In the genomic region with DNA sequence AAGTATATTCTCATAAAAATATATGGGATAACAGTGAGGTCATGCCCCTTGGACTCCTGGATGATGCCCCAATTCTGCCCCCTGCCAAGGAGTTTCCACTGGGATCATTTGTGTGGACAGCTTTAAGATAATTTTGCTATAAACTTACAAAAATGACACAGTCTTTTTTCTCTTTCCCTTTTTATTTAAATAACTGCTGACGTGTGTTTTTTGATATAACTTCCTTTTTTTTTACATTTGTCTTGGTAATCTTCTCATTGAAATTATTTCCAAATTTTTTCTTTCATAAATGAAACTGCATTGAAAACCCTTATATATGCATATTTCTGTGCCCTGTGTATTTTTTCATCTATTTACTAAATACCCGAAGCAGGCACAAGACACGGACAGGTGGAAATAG, we compare ENCODE assay signal across 30 cellular contexts. TPM values are rescaled to one million over a fixed set of nuclear protein-coding genes. Genes with fewer than 3 reads are reported as not detected.
A peak's percentile ranks its signal among the peaks of the same experiment; 100 is the strongest.
DNase-seq lines count a peak whose midpoint lies in the region; ATAC-seq, FAIRE-seq and TF ChIP-seq lines count a peak whose summit lies in the region.
"Had no signal": no experiment of that assay in that cellular context is flagged by ENCODE, and none has a peak within 500 bp of the region (broad histone marks: within the 10 kb centered on the region; RNA-seq: fewer than 3 reads in every experiment).

No MANE protein-coding gene starts in this region.

- BruUV-seq in HepG2 (replicated peaks; lab: Mats Ljungman, UMichigan): no TSS peak

- no peaks in the 10 kb centered on the region for H3K79me2 ChIP-seq in HepG2 (ENCODE audit: insufficient read depth, low read length)

- no peak overlapping the region for H2AFZ ChIP-seq in HepG2 (ENCODE audit: low read length)

- in situ Hi-C loops in HepG2 (cut with HindIII; ENCODE audit: extremely low pct_ligation_motif_present, low pct_unique_long_range_greater_than_20kb): no loop called here

- WGBS in HepG2 (ENCODE audit: low lambda C conversion rate): 65% methylated on average over 3 of the region's 3 CpGs
- 60% methylated on average over 3 of the region's 3 CpGs for WGBS in right lobe of liver (ENCODE audit: insufficient coverage, low coverage, low lambda C conversion rate, missing lambda C conversion rate)

- H4K20me1 ChIP-seq in HepG2 (ENCODE audit: insufficient read depth, low read length): no peaks in the 10 kb centered on the region
- H4K20me1 ChIP-seq: BLaER1 had no signal

- H3K4me3 ChIP-seq in HepG2 (replicated peaks in 1 of 3; ENCODE audit: insufficient read depth in 1 of 3, low read depth in 2 of 3, low read length in 3 of 3) (no peak overlapping the region), right lobe of liver (no peak overlapping the region)
- H3K4me3 ChIP-seq: BLaER1, GM12878 had no signal

- CTCF ChIA-PET in HepG2 (lab: Yijun Ruan, JAX; ENCODE audit: low intra/inter-chr PET ratio, low total read pairs): no interaction called here

- H3K36me3 ChIP-seq in HepG2 (replicated peaks in 1 of 2; ENCODE audit: control insufficient read depth in 1 of 2, insufficient read depth in 2 of 2, low read length in 2 of 2) (no peaks in the 10 kb centered on the region), right lobe of liver (no peaks in the 10 kb centered on the region)
- H3K36me3 ChIP-seq: BE2C, BLaER1 had no signal

- intact Hi-C loops in HepG2 (cut with micrococcal nuclease; ENCODE audit: unreplicated experiment): no loop called here
- intact Hi-C loops in right lobe of liver (cut with DNase I): no loop called here

- no peak for DNase-seq in HepG2 (ENCODE audit: low spot score)
- no peak for DNase-seq in right lobe of liver
- DNase-seq in MV-4-11 (lab: John Stamatoyannopoulos, UW): peak; percentile 7
- no peak for DNase-seq in HUDEP-2 (lab: John Stamatoyannopoulos, UW; ENCODE audit: unreplicated experiment in 76 of 76)
- DNase-seq in omental fat pad (ENCODE audit: low spot score): no peak
- DNase-seq: ACHN; BE2C; C1 segment of cervical spinal cord; CD4-positive, alpha-beta memory T cell; CD4-positive, CD25-positive, alpha-beta regulatory T cell; CD8-positive, alpha-beta memory T cell; COR-L47; DMS 273 treated with DMSO at 0.1 percent for 48 hours; DMS153; DMS53; DMS79; DND-41; EL; GDM1 had no signal

- H3K4me1 ChIP-seq in HepG2 (ENCODE audit: insufficient read depth, low read length) (peaks cover 11% of the 10 kb centered on the region), right lobe of liver (no peaks in the 10 kb centered on the region)
- H3K4me1 ChIP-seq: BE2C had no signal

- no peak overlapping the region for H3K9ac ChIP-seq in HepG2 (ENCODE audit: insufficient read depth, low read depth, low read length)
- H3K9ac ChIP-seq: BLaER1 had no signal

- no peak for TF ChIP-seq RAD21 in HepG2 (CRISPR knock-in tag; IDR thresholded peaks at IDR 0.05)

- TF ChIP-seq POLR2A in HepG2 (IDR thresholded peaks at IDR 0.05; ENCODE audit: insufficient read depth in 1 of 2, low read depth in 2 of 2, low read length in 2 of 2) (no peak), right lobe of liver (IDR thresholded peaks at IDR 0.05) (no peak)

- H3K4me2 ChIP-seq in HepG2 (ENCODE audit: low read depth, low read length): no peak overlapping the region
- H3K4me2 ChIP-seq: BLaER1 had no signal

- H3K27me3 ChIP-seq in HepG2 (ENCODE audit: control insufficient read depth in 1 of 2, insufficient read depth in 2 of 2, low read length in 2 of 2) (no peaks in the 10 kb centered on the region), right lobe of liver (no peaks in the 10 kb centered on the region)
- H3K27me3 ChIP-seq: BE2C, BLaER1 had no signal

- ATAC-seq in HepG2 (no peak), right lobe of liver (no peak), omental fat pad (ENCODE audit: low FRiP score) (no peak)
- ATAC-seq: GM12878 had no signal

- TF ChIP-seq CTCF in HepG2 (CRISPR knock-in tag; IDR thresholded peaks at IDR 0.05): no peak
- TF ChIP-seq CTCF in right lobe of liver (IDR thresholded peaks at IDR 0.05): no peak
- TF ChIP-seq CTCF in omental fat pad (IDR thresholded peaks at IDR 0.05): no peak

- TF ChIP-seq EP300 in HepG2 (IDR thresholded peaks at IDR 0.05; ENCODE audit: low read depth in 2 of 2, low read length in 2 of 2) (no peak), HepG2 (CRISPR knock-in tag; IDR thresholded peaks at IDR 0.05; ENCODE audit: borderline replicate concordance) (no peak)

- no peak for FAIRE-seq in HepG2 (lab: Jason Lieb, UNC)
- FAIRE-seq: GM12878, GM12892, GM18507 had no signal

- H3K27ac ChIP-seq in HepG2 (ENCODE audit: extremely low read length, insufficient read depth, low read length) (no peak overlapping the region), right lobe of liver (no peak overlapping the region)
- H3K27ac ChIP-seq: 22Rv1, BLaER1 had no signal

- H3K9me3 ChIP-seq in HepG2 (ENCODE audit: low read length) (no peaks in the 10 kb centered on the region), right lobe of liver (no peaks in the 10 kb centered on the region)
- H3K9me3 ChIP-seq: BE2C, BLaER1 had no signal

- POLR2A ChIA-PET in HepG2 (lab: Yijun Ruan, JAX): no interaction called here

TF ChIP-seq in HepG2, 621 proteins besides CTCF, POLR2A, EP300 and RAD21:
- peak; percentile 94 for TF ChIP-seq MAFF (IDR thresholded peaks at IDR 0.05; ENCODE audit: low read depth, low read length)
- TF ChIP-seq MAFK (conservative IDR thresholded peaks at IDR 0.05 in 1 of 2, IDR thresholded peaks at IDR 0.05 in 1 of 2; ENCODE audit: low read length in 2 of 2): peak; percentile 89 to 97
- no peak for TF ChIP-seq RFX1 (IDR thresholded peaks at IDR 0.05)
TF ChIP-seq in HepG2: peak in this region for 2.

RNA-seq across cellular contexts. Expression of gene CST9L, which starts 31.3 kb away (rescaled TPM):
- 0.15 TPM in 1 of 2 replicates, not detected in the other for total RNA-seq in HepG2 (2016; rRNA removed; fragmentation: Illumina TruSeq; extraction: Trizol)
- total RNA-seq in HepG2 (2016; cell fraction: cytosol; rRNA removed; fragmentation: Illumina TruSeq; extraction: Trizol; ENCODE audit: low read depth): not detected in 2 replicates
- not detected in 2 replicates for total RNA-seq in HepG2 (2016; cell fraction: insoluble cytoplasmic fraction; rRNA removed; fragmentation: Illumina TruSeq; extraction: Trizol)
- total RNA-seq in HepG2 (2016; cell fraction: membrane; rRNA removed; fragmentation: Illumina TruSeq; extraction: Trizol): not detected in 2 replicates
- not detected in 2 replicates for total RNA-seq in HepG2 (2016; cell fraction: nucleus; rRNA removed; fragmentation: Illumina TruSeq; extraction: Trizol)
- not detected in 2 replicates for polyA plus RNA-seq in HepG2 (2011; rRNA removed)
- not detected in 2 replicates for polyA plus RNA-seq in HepG2 (2011; cell fraction: cytosol; rRNA removed)
- polyA plus RNA-seq in HepG2 (2011; cell fraction: nucleus; rRNA removed): not detected in 2 replicates
- not detected in 2 replicates for polyA plus RNA-seq in HepG2 (2012)
- polyA plus RNA-seq in HepG2 (2016; cell fraction: cytosol; fragmentation: Illumina TruSeq; extraction: Trizol; ENCODE audit: low read depth): not detected in 2 replicates
- polyA plus RNA-seq in HepG2 (2016; cell fraction: insoluble cytoplasmic fraction; fragmentation: Illumina TruSeq; extraction: Trizol; ENCODE audit: low read depth): not detected in 2 replicates
- not detected in 2 replicates for polyA plus RNA-seq in HepG2 (2016; cell fraction: membrane; fragmentation: Illumina TruSeq; extraction: Trizol; ENCODE audit: low read depth)
- not detected in 2 replicates for polyA plus RNA-seq in HepG2 (2016; cell fraction: nucleus; fragmentation: Illumina TruSeq; extraction: Trizol; ENCODE audit: insufficient read depth, low read depth)
- polyA minus RNA-seq in HepG2 (2011; rRNA and poly(A)+ RNA removed; ENCODE audit: low replicate concordance): not detected in 2 replicates
- not detected in 2 replicates for polyA minus RNA-seq in HepG2 (2011; cell fraction: cytosol; rRNA and poly(A)+ RNA removed)
- not detected in 2 replicates for polyA minus RNA-seq in HepG2 (2011; cell fraction: nucleus; rRNA and poly(A)+ RNA removed)
- not detected for total RNA-seq in right lobe of liver
- not detected for total RNA-seq in omental fat pad
- total RNA-seq: A172; A673; CD4-positive, alpha-beta memory T cell; CD4-positive, CD25-positive, alpha-beta regulatory T cell; CD8-positive, alpha-beta memory T cell; Daoy; G401; GM12878 had no signal
- polyA plus RNA-seq: AG04450; CD14-positive monocyte; CD4-positive, alpha-beta memory T cell; CD4-positive, CD25-positive, alpha-beta regulatory T cell; CD8-positive, alpha-beta memory T cell; GM12878 had no signal

RNA-seq across cellular contexts. Expression of gene CST8, which starts 46.1 kb away (rescaled TPM):
- total RNA-seq in HepG2 (2016; rRNA removed; fragmentation: Illumina TruSeq; extraction: Trizol) (not detected in 2 replicates), right lobe of liver (not detected), omental fat pad (not detected)
- total RNA-seq in HepG2 (2016; cell fraction: cytosol; rRNA removed; fragmentation: Illumina TruSeq; extraction: Trizol; ENCODE audit: low read depth): not detected in 2 replicates
- not detected in 2 replicates for total RNA-seq in HepG2 (2016; cell fraction: insoluble cytoplasmic fraction; rRNA removed; fragmentation: Illumina TruSeq; extraction: Trizol)
- total RNA-seq in HepG2 (2016; cell fraction: membrane; rRNA removed; fragmentation: Illumina TruSeq; extraction: Trizol): not detected in 2 replicates
- not detected in 2 replicates for total RNA-seq in HepG2 (2016; cell fraction: nucleus; rRNA removed; fragmentation: Illumina TruSeq; extraction: Trizol)
- polyA plus RNA-seq in HepG2 (2011; rRNA removed): not detected in 2 replicates
- not detected in 2 replicates for polyA plus RNA-seq in HepG2 (2011; cell fraction: cytosol; rRNA removed)
- not detected in 2 replicates for polyA plus RNA-seq in HepG2 (2011; cell fraction: nucleus; rRNA removed)
- not detected in 2 replicates for polyA plus RNA-seq in HepG2 (2012)
- polyA plus RNA-seq in HepG2 (2016; cell fraction: cytosol; fragmentation: Illumina TruSeq; extraction: Trizol; ENCODE audit: low read depth): not detected in 2 replicates
- polyA plus RNA-seq in HepG2 (2016; cell fraction: insoluble cytoplasmic fraction; fragmentation: Illumina TruSeq; extraction: Trizol; ENCODE audit: low read depth): not detected in 2 replicates
- not detected in 2 replicates for polyA plus RNA-seq in HepG2 (2016; cell fraction: membrane; fragmentation: Illumina TruSeq; extraction: Trizol; ENCODE audit: low read depth)
- not detected in 2 replicates for polyA plus RNA-seq in HepG2 (2016; cell fraction: nucleus; fragmentation: Illumina TruSeq; extraction: Trizol; ENCODE audit: insufficient read depth, low read depth)
- polyA minus RNA-seq in HepG2 (2011; rRNA and poly(A)+ RNA removed; ENCODE audit: low replicate concordance): not detected in 2 replicates
- not detected in 2 replicates for polyA minus RNA-seq in HepG2 (2011; cell fraction: cytosol; rRNA and poly(A)+ RNA removed)
- not detected in 2 replicates for polyA minus RNA-seq in HepG2 (2011; cell fraction: nucleus; rRNA and poly(A)+ RNA removed)
- total RNA-seq: A172; A673; CD4-positive, alpha-beta memory T cell; CD4-positive, CD25-positive, alpha-beta regulatory T cell; CD8-positive, alpha-beta memory T cell; Daoy; G401; GM12878 had no signal
- polyA plus RNA-seq: AG04450; CD14-positive monocyte; CD4-positive, alpha-beta memory T cell; CD4-positive, CD25-positive, alpha-beta regulatory T cell; CD8-positive, alpha-beta memory T cell; GM12878 had no signal
